8 cellular contexts compared by ENCODE assay signal in genomic region chr17:2054740-2055493, GRCh38. TPM values are rescaled to one million over a fixed set of nuclear protein-coding genes. Genes with fewer than 3 reads are reported as not detected.
DNase-seq lines count a peak whose midpoint lies in the region; FAIRE-seq and TF ChIP-seq lines count a peak whose summit lies in the region.

TSS of gene HIC1 (plus strand) at chr17:2055103. CDS start at chr17:2056691, 1,588 bp downstream.

- peaks cover 3% of the 10 kb centered on the region for H3K36me3 Mint-ChIP-seq in neural crest cell (ENCODE audit: low read depth)

- H3K4me3 ChIP-seq in SJSA1 (peak within 1 kb of the TSS; percentile 76), foreskin fibroblast (ENCODE audit: low read depth in 1 of 2, low read length in 2 of 2) (peak within 1 kb of the TSS; percentile 62 to 84), thymus (ENCODE audit: low read length) (peak within 1 kb of the TSS; percentile 45)

- H3K27ac Mint-ChIP-seq in neural crest cell (ENCODE audit: unreplicated experiment): no peak within 1 kb of the TSS

- FAIRE-seq in GM18507 (lab: Jason Lieb, UNC): peak; percentile 86

- TF ChIP-seq CTCF in foreskin fibroblast (IDR thresholded peaks at IDR 0.05; ENCODE audit: low read depth, low read length) (peak; percentile 46), neural crest cell (conservative IDR thresholded peaks at IDR 0.05) (peak; percentile 96)

- 1% methylated on average over 87 of the region's 87 CpGs for WGBS in thymus

- H3K4me1 ChIP-seq in SJSA1 (replicated peaks) (peaks cover 32% of the 10 kb centered on the region), thymus (ENCODE audit: control insufficient read depth, insufficient read depth, low read length) (peaks cover 48% of the 10 kb centered on the region)

- H3K9me3 ChIP-seq in SJSA1 (replicated peaks): no peaks in the 10 kb centered on the region
- peaks cover 1% of the 10 kb centered on the region for H3K9me3 ChIP-seq in thymus (ENCODE audit: control insufficient read depth)

- peak; percentile 44 for DNase-seq in A172 (ENCODE audit: low spot score)
- no peak for DNase-seq in GM18507 (ENCODE audit: extremely low spot score, insufficient read length, low read depth)
- DNase-seq in HT-29 (ENCODE audit: low spot score): peak; percentile 68
- peak; percentile 80 to 89 for DNase-seq in SJSA1 (ENCODE audit: low read depth in 1 of 2, low spot score in 2 of 2)
- peak; percentile 69 for DNase-seq in activated gamma-delta T cell treated with anti-CD3 and anti-CD28 coated beads, Interleukin-2, amount 50 U/mL, for 16 hours (ENCODE audit: low read depth)
- DNase-seq in foreskin fibroblast: peak; percentile 69 to 92
- DNase-seq in neural crest cell (ENCODE audit: low read depth, low spot score): peak; percentile 73

- peaks cover 59% of the 10 kb centered on the region for H3K27me3 Mint-ChIP-seq in neural crest cell (ENCODE audit: low read depth)

- H3K4me3 Mint-ChIP-seq in neural crest cell: peak within 1 kb of the TSS; percentile 80

- H3K36me3 ChIP-seq in SJSA1 (peaks cover 43% of the 10 kb centered on the region), thymus (ENCODE audit: control insufficient read depth, insufficient read depth) (peaks cover 4% of the 10 kb centered on the region)

- H3K9me3 Mint-ChIP-seq in neural crest cell: no peaks in the 10 kb centered on the region

- peaks cover 14% of the 10 kb centered on the region for H3K4me1 Mint-ChIP-seq in neural crest cell

- H3K27me3 ChIP-seq in SJSA1 (replicated peaks): peaks cover 4% of the 10 kb centered on the region
- H3K27me3 ChIP-seq in thymus (ENCODE audit: control insufficient read depth, insufficient read depth): peaks cover 91% of the 10 kb centered on the region

- H3K27ac ChIP-seq in SJSA1: peak within 1 kb of the TSS; percentile 50
- H3K27ac ChIP-seq in thymus (ENCODE audit: low read depth): peak within 1 kb of the TSS; percentile 68

RNA-seq across cellular contexts. Expression of gene HIC1, which starts in this region (rescaled TPM):
- 7.3 and 12.5 TPM in 2 replicates for total RNA-seq in A172 (2014; rRNA removed; shearing (Covaris generic))
- 0.31 and 0.55 TPM in 2 replicates for total RNA-seq in HT-29 (2014; rRNA removed; shearing (Covaris generic))
- total RNA-seq in SJSA1 (2014; rRNA removed; shearing (Covaris generic)): 28.8 and 31.3 TPM in 2 replicates
- total RNA-seq in neural crest cell: 0.37 and 0.82 TPM in 2 replicates
- 4.2 TPM for polyA plus RNA-seq in thymus

Comparison
In these comparisons a context has a peak if more than half of its experiments do, and no peak if none do; other contexts are left out.
1. Peak in DNase-seq in HT-29; RNA of the gene not detected or under 1 TPM.
2. Peak in DNase-seq in neural crest cell; RNA of the gene not detected or under 1 TPM.